ENCODE assay signal across 20 cellular contexts in the genomic region with DNA sequence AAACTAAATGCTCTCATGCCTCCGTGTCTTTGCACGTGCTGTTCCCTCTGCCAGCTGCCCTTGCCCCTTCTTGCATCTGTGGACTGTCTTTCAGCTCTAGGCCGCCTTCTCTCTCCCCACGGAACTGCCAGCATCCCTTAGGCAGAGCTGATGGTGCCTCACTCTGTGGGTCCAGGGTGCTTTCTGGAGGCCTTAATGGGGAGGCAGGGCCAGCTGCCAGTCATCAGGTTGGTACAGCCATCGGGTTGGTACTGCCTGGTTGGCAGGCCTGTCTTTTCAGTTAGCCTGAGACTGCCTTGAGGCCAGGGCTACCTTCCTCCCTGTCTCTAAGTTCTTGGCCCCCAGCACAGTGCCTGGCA.
DNase-seq lines count a peak whose midpoint lies in the region; ATAC-seq and TF ChIP-seq lines count a peak whose summit lies in the region.
"Had no signal": no experiment of that assay in that cellular context is flagged by ENCODE, and none has a peak within 500 bp of the region (broad histone marks: within the 10 kb centered on the region; RNA-seq: fewer than 3 reads in every experiment).

No MANE protein-coding gene starts in this region.

- 35 to 66% methylated on average over 4 of the region's 5 CpGs for WGBS in esophagus squamous epithelium, 2 donors
- 77% methylated on average over 5 of the region's 5 CpGs for WGBS in prostate gland
- 97 to 100% methylated on average over 5 of the region's 5 CpGs for WGBS in tibial nerve, 2 donors

- peaks cover 27% of the 10 kb centered on the region for H3K4me1 Mint-ChIP-seq in activated CD4-positive, alpha-beta T cell treated with anti-CD3 and anti-CD28 coated beads, Interleukin-2, amount 10 ng/mL, durations not matched to agents 7 days and 5 days

- TF ChIP-seq EP300 in tibial nerve (IDR thresholded peaks at IDR 0.05), result no peak

- H3K9me3 ChIP-seq in esophagus squamous epithelium (no peaks in the 10 kb centered on the region), prostate gland (no peaks in the 10 kb centered on the region), tibial artery (no peaks in the 10 kb centered on the region), tibial nerve (no peaks in the 10 kb centered on the region), lower lobe of right lung (no peaks in the 10 kb centered on the region)

- TF ChIP-seq POLR2A in esophagus squamous epithelium (IDR thresholded peaks at IDR 0.05) (no peak), prostate gland (IDR thresholded peaks at IDR 0.05) (no peak), tibial nerve (IDR thresholded peaks at IDR 0.05) (no peak)

- no peaks in the 10 kb centered on the region for H3K9me3 Mint-ChIP-seq in activated CD4-positive, alpha-beta T cell treated with anti-CD3 and anti-CD28 coated beads, Interleukin-2, amount 10 ng/mL, durations not matched to agents 7 days and 5 days
- H3K9me3 Mint-ChIP-seq: activated naive CD4-positive, alpha-beta T cell treated with anti-CD3 and anti-CD28 coated beads, Interleukin-2, amount 10 ng/mL, durations not matched to agents 7 days and 5 days; activated T-cell treated with anti-CD3 and anti-CD28 coated beads, Interleukin-2, amount 50 U/mL, for 4 hours; naive thymus-derived CD4-positive, alpha-beta T cell had no signal

- H3K27ac ChIP-seq in esophagus squamous epithelium (peak overlapping the region; percentile 87 to 99 (median 97)), prostate gland (peak overlapping the region; percentile 99 to 100), tibial artery (peak overlapping the region; percentile 98 to 99), tibial nerve (peak overlapping the region in 2 of 4 donors; percentile 20 to 98), lower lobe of right lung (no peak overlapping the region)
- H3K27ac ChIP-seq: 22Rv1, parathyroid adenoma had no signal

- CTCF ChIA-PET in activated CD4-positive, alpha-beta T cell treated with anti-CD3 and anti-CD28 coated beads, Interleukin-2, amount 10 ng/mL, durations not matched to agents 7 days and 5 days (lab: Charles Lee), result interaction anchor here (0.5 to 2.7 kb wide), 2 partner anchors 11 to 21 kb away, joined by 4 to 12 read pairs; no protein-coding TSS in a partner anchor

- no peak overlapping the region for H3K4me3 ChIP-seq in esophagus squamous epithelium
- no peak overlapping the region for H3K4me3 ChIP-seq in prostate gland
- no peak overlapping the region for H3K4me3 ChIP-seq in tibial artery
- H3K4me3 ChIP-seq in tibial nerve, result no peak overlapping the region
- H3K4me3 ChIP-seq in lower lobe of right lung, result no peak overlapping the region
- H3K4me3 ChIP-seq: lung had no signal

- no peaks in the 10 kb centered on the region for H3K27me3 Mint-ChIP-seq in activated CD4-positive, alpha-beta T cell treated with anti-CD3 and anti-CD28 coated beads, Interleukin-2, amount 10 ng/mL, durations not matched to agents 7 days and 5 days
- H3K27me3 Mint-ChIP-seq: naive thymus-derived CD4-positive, alpha-beta T cell had no signal

- no peaks in the 10 kb centered on the region for H3K36me3 Mint-ChIP-seq in activated CD4-positive, alpha-beta T cell treated with anti-CD3 and anti-CD28 coated beads, Interleukin-2, amount 10 ng/mL, durations not matched to agents 7 days and 5 days (ENCODE audit: low read depth)
- H3K36me3 Mint-ChIP-seq: activated naive CD4-positive, alpha-beta T cell treated with anti-CD3 and anti-CD28 coated beads, Interleukin-2, amount 10 ng/mL, durations not matched to agents 7 days and 5 days; naive thymus-derived CD4-positive, alpha-beta T cell had no signal

- H3K36me3 ChIP-seq in esophagus squamous epithelium, result no peaks in the 10 kb centered on the region
- H3K36me3 ChIP-seq in prostate gland, result no peaks in the 10 kb centered on the region
- H3K36me3 ChIP-seq in tibial artery, result no peaks in the 10 kb centered on the region
- no peaks in the 10 kb centered on the region for H3K36me3 ChIP-seq in tibial nerve
- H3K36me3 ChIP-seq in lower lobe of right lung, result no peaks in the 10 kb centered on the region

- POLR2A ChIA-PET in activated CD4-positive, alpha-beta T cell treated with anti-CD3 and anti-CD28 coated beads, Interleukin-2, amount 10 ng/mL, durations not matched to agents 7 days and 5 days (lab: Charles Lee), result no interaction called here

- DNase-seq in activated CD4-positive, alpha-beta T cell treated with anti-CD3 and anti-CD28 coated beads, Interleukin-2, amount 10 ng/mL, durations not matched to agents 7 days and 5 days, result no peak
- DNase-seq in activated CD4-positive, alpha-beta T cell treated with anti-CD3 and anti-CD28 coated beads, Interleukin-2, amount 50 U/mL, for 1 hour, result no peak
- DNase-seq in esophagus squamous epithelium (lab: John Stamatoyannopoulos, UW) (no peak), prostate gland (ENCODE audit: low spot score) (no peak), tibial artery (no peak), GM13977 (ENCODE audit: low spot score) (no peak), tibial nerve (ENCODE audit: low spot score in 2 of 2) (no peak), lower lobe of right lung (no peak)
- DNase-seq: activated naive CD4-positive, alpha-beta T cell treated with anti-CD3 and anti-CD28 coated beads, Interleukin-2, amount 10 ng/mL, durations not matched to agents 7 days and 5 days; activated T-cell treated with anti-CD3 and anti-CD28 coated beads, Interleukin-2, amount 50 U/mL, for 4 hours; aorta; DND-41; KBM-7; naive thymus-derived CD4-positive, alpha-beta T cell; NCI-H146; NCI-H526; stimulated activated CD4-positive, alpha-beta T cell treated with anti-CD3 and anti-CD28 coated beads, Interleukin-4, amount 100 ng/mL, for 4 hours had no signal

- in situ Hi-C loops in GM13977 (cut with MboI; ENCODE audit: low pct_unique_long_range_greater_than_20kb, low sequenced_read_pairs, unreplicated experiment), result no loop called here

- H3K27me3 ChIP-seq in esophagus squamous epithelium (no peaks in the 10 kb centered on the region), prostate gland (replicated peaks; ENCODE audit: insufficient read depth) (no peaks in the 10 kb centered on the region), tibial artery (no peaks in the 10 kb centered on the region), tibial nerve (no peaks in the 10 kb centered on the region), lower lobe of right lung (ENCODE audit: low read depth) (no peaks in the 10 kb centered on the region)

- ATAC-seq in lower lobe of right lung, result no peak
- ATAC-seq: activated T-cell treated with anti-CD3 and anti-CD28 coated beads, Interleukin-2, amount 50 U/mL, for 4 hours; naive thymus-derived CD4-positive, alpha-beta T cell had no signal

- intact Hi-C loops in esophagus squamous epithelium (cut with DNase I), result no loop called here
- intact Hi-C loops in prostate gland (cut with DNase I), result no loop called here
- intact Hi-C loops in tibial artery (cut with DNase I; ENCODE audit: low total_unique reads), result no loop called here
- intact Hi-C loops in lower lobe of right lung (cut with DNase I), result no loop called here

- no peak overlapping the region for H3K4me3 Mint-ChIP-seq in activated CD4-positive, alpha-beta T cell treated with anti-CD3 and anti-CD28 coated beads, Interleukin-2, amount 10 ng/mL, durations not matched to agents 7 days and 5 days
- H3K4me3 Mint-ChIP-seq: activated naive CD4-positive, alpha-beta T cell treated with anti-CD3 and anti-CD28 coated beads, Interleukin-2, amount 10 ng/mL, durations not matched to agents 7 days and 5 days; activated T-cell treated with anti-CD3 and anti-CD28 coated beads, Interleukin-2, amount 50 U/mL, for 4 hours; naive thymus-derived CD4-positive, alpha-beta T cell had no signal

- TF ChIP-seq CTCF in esophagus squamous epithelium (IDR thresholded peaks at IDR 0.05), result no peak
- no peak for TF ChIP-seq CTCF in prostate gland (IDR thresholded peaks at IDR 0.05)
- TF ChIP-seq CTCF in tibial artery (IDR thresholded peaks at IDR 0.05), result no peak
- TF ChIP-seq CTCF in GM13977 (IDR thresholded peaks at IDR 0.05; ENCODE audit: extremely low read depth, insufficient read depth, missing control alignments), result no peak
- TF ChIP-seq CTCF in tibial nerve (IDR thresholded peaks at IDR 0.05), result no peak
- TF ChIP-seq CTCF in lower lobe of right lung (IDR thresholded peaks at IDR 0.05), result no peak

- peaks cover 62 to 100% (median 77%) of the 10 kb centered on the region in 3 donors for H3K4me1 ChIP-seq in esophagus squamous epithelium
- H3K4me1 ChIP-seq in prostate gland (replicated peaks), result peaks cover 31% of the 10 kb centered on the region
- peaks cover 7 to 75% (median 64%) of the 10 kb centered on the region in 4 donors for H3K4me1 ChIP-seq in tibial artery
- peaks cover 10 to 71% (median 46%) of the 10 kb centered on the region in 4 donors for H3K4me1 ChIP-seq in tibial nerve
- H3K4me1 ChIP-seq in lower lobe of right lung, result peaks cover 46% of the 10 kb centered on the region

- peak overlapping the region; percentile 25 for H3K27ac Mint-ChIP-seq in activated CD4-positive, alpha-beta T cell treated with anti-CD3 and anti-CD28 coated beads, Interleukin-2, amount 10 ng/mL, durations not matched to agents 7 days and 5 days
- H3K27ac Mint-ChIP-seq: activated naive CD4-positive, alpha-beta T cell treated with anti-CD3 and anti-CD28 coated beads, Interleukin-2, amount 10 ng/mL, durations not matched to agents 7 days and 5 days had no signal
